ENCODE assay signal across 1 cellular context in genomic region chr17:48970865-48971687, GRCh38.
TF ChIP-seq lines count a peak whose summit lies in the region.

No MANE protein-coding gene starts in this region.

TF ChIP-seq in HepG2, 621 proteins besides CTCF, POLR2A, EP300 and RAD21 (continued from another document and continues in another):
- TF ChIP-seq, protein P1, sequence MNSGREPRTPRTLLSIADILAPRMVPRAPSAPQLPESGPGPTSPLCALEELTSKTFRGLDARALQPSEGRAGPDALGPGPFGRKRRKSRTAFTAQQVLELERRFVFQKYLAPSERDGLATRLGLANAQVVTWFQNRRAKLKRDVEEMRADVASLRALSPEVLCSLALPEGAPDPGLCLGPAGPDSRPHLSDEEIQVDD (CRISPR knock-in tag; IDR thresholded peaks at IDR 0.05; ENCODE audit: borderline replicate concordance), result no peak
- TF ChIP-seq GABPA (IDR thresholded peaks at IDR 0.05; ENCODE audit: low read depth, low read length), result no peak
- TF ChIP-seq GABPA (CRISPR knock-in tag; IDR thresholded peaks at IDR 0.05; ENCODE audit: low read depth), result peak; percentile 63; the same call in 1 of the 2 replicates
- no peak for TF ChIP-seq ZNF891 (CRISPR knock-in tag; IDR thresholded peaks at IDR 0.05)
- TF ChIP-seq, protein P2, sequence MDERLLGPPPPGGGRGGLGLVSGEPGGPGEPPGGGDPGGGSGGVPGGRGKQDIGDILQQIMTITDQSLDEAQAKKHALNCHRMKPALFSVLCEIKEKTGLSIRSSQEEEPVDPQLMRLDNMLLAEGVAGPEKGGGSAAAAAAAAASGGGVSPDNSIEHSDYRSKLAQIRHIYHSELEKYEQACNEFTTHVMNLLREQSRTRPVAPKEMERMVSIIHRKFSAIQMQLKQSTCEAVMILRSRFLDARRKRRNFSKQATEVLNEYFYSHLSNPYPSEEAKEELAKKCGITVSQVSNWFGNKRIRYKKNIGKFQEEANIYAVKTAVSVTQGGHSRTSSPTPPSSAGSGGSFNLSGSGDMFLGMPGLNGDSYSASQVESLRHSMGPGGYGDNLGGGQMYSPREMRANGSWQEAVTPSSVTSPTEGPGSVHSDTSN (CRISPR knock-in tag; IDR thresholded peaks at IDR 0.05), result no peak
- no peak for TF ChIP-seq ZNF234 (CRISPR knock-in tag; conservative IDR thresholded peaks at IDR 0.05)
- no peak for TF ChIP-seq HOXA5 (CRISPR knock-in tag; IDR thresholded peaks at IDR 0.05)
- no peak; the same call in 1 of the 2 replicates for TF ChIP-seq MZF1 (CRISPR knock-in tag; IDR thresholded peaks at IDR 0.05; ENCODE audit: borderline replicate concordance)
- TF ChIP-seq CREM (IDR thresholded peaks at IDR 0.05), result peak; percentile 79; the same call in 1 of the 2 replicates
- no peak for TF ChIP-seq CREM (CRISPR knock-in tag; IDR thresholded peaks at IDR 0.05)
- peak; percentile 56; the same call in 1 of the 2 replicates for TF ChIP-seq CCDC6 (CRISPR knock-in tag; IDR thresholded peaks at IDR 0.05)
- TF ChIP-seq ZNF235 (CRISPR knock-in tag; IDR thresholded peaks at IDR 0.05; ENCODE audit: borderline replicate concordance), result no peak
- no peak for TF ChIP-seq ZNF547 (CRISPR knock-in tag; IDR thresholded peaks at IDR 0.05)
- no peak for TF ChIP-seq ZNF773 (CRISPR knock-in tag; IDR thresholded peaks at IDR 0.05; ENCODE audit: borderline replicate concordance)
- no peak for TF ChIP-seq ZNF30 (CRISPR knock-in tag; IDR thresholded peaks at IDR 0.05)
- TF ChIP-seq PRDM10 (CRISPR knock-in tag; IDR thresholded peaks at IDR 0.05; ENCODE audit: low read depth), result peak; percentile 57; the same call in 1 of the 2 replicates
- TF ChIP-seq NONO (IDR thresholded peaks at IDR 0.05), result no peak
- peak; percentile 92 for TF ChIP-seq NONO (CRISPR knock-in tag; conservative IDR thresholded peaks at IDR 0.05)
- TF ChIP-seq TAF1 (CRISPR knock-in tag; IDR thresholded peaks at IDR 0.05), result peak; percentile 53; the same call in 1 of the 2 replicates
- peak; percentile 79 for TF ChIP-seq KDM1A (CRISPR knock-in tag; IDR thresholded peaks at IDR 0.05)
- TF ChIP-seq ZNF646 (CRISPR knock-in tag; IDR thresholded peaks at IDR 0.05), result 0 out of 2 replicates have a peak, but pooled peaks have one; percentile 29
- TF ChIP-seq, protein P3, sequence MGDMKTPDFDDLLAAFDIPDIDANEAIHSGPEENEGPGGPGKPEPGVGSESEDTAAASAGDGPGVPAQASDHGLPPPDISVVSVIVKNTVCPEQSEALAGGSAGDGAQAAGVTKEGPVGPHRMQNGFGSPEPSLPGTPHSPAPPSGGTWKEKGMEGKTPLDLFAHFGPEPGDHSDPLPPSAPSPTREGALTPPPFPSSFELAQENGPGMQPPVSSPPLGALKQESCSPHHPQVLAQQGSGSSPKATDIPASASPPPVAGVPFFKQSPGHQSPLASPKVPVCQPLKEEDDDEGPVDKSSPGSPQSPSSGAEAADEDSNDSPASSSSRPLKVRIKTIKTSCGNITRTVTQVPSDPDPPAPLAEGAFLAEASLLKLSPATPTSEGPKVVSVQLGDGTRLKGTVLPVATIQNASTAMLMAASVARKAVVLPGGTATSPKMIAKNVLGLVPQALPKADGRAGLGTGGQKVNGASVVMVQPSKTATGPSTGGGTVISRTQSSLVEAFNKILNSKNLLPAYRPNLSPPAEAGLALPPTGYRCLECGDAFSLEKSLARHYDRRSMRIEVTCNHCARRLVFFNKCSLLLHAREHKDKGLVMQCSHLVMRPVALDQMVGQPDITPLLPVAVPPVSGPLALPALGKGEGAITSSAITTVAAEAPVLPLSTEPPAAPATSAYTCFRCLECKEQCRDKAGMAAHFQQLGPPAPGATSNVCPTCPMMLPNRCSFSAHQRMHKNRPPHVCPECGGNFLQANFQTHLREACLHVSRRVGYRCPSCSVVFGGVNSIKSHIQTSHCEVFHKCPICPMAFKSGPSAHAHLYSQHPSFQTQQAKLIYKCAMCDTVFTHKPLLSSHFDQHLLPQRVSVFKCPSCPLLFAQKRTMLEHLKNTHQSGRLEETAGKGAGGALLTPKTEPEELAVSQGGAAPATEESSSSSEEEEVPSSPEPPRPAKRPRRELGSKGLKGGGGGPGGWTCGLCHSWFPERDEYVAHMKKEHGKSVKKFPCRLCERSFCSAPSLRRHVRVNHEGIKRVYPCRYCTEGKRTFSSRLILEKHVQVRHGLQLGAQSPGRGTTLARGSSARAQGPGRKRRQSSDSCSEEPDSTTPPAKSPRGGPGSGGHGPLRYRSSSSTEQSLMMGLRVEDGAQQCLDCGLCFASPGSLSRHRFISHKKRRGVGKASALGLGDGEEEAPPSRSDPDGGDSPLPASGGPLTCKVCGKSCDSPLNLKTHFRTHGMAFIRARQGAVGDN (CRISPR knock-in tag; IDR thresholded peaks at IDR 0.05), result peak; percentile 85
- 0 out of 2 replicates have a peak, but pooled peaks have one; percentile 72 for TF ChIP-seq ARID2 (CRISPR knock-in tag; IDR thresholded peaks at IDR 0.05; ENCODE audit: borderline replicate concordance)
- TF ChIP-seq CBFB (CRISPR knock-in tag; IDR thresholded peaks at IDR 0.05), result no peak
- no peak for TF ChIP-seq FOXA1 (IDR thresholded peaks at IDR 0.05)
- TF ChIP-seq FOXA1 (CRISPR knock-in tag; IDR thresholded peaks at IDR 0.05), result peak; percentile 86
- no peak for TF ChIP-seq GMEB2 (CRISPR knock-in tag; IDR thresholded peaks at IDR 0.05; ENCODE audit: low read depth)
- TF ChIP-seq ZNF367 (CRISPR knock-in tag; IDR thresholded peaks at IDR 0.05; ENCODE audit: borderline replicate concordance), result no peak
- peak; percentile 62; the same call in 1 of the 2 replicates for TF ChIP-seq JUN (CRISPR knock-in tag; IDR thresholded peaks at IDR 0.05)
- TF ChIP-seq, protein P4, sequence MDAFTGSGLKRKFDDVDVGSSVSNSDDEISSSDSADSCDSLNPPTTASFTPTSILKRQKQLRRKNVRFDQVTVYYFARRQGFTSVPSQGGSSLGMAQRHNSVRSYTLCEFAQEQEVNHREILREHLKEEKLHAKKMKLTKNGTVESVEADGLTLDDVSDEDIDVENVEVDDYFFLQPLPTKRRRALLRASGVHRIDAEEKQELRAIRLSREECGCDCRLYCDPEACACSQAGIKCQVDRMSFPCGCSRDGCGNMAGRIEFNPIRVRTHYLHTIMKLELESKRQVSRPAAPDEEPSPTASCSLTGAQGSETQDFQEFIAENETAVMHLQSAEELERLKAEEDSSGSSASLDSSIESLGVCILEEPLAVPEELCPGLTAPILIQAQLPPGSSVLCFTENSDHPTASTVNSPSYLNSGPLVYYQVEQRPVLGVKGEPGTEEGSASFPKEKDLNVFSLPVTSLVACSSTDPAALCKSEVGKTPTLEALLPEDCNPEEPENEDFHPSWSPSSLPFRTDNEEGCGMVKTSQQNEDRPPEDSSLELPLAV (CRISPR knock-in tag; conservative IDR thresholded peaks at IDR 0.05; ENCODE audit: low read depth), result no peak
- no peak for TF ChIP-seq GPBP1L1 (CRISPR knock-in tag; IDR thresholded peaks at IDR 0.05)
- TF ChIP-seq TRIM22 (IDR thresholded peaks at IDR 0.05), result no peak
- peak; percentile 55; the same call in 1 of the 2 replicates for TF ChIP-seq ZNF350 (CRISPR knock-in tag; IDR thresholded peaks at IDR 0.05; ENCODE audit: borderline replicate concordance, low read depth)
- TF ChIP-seq ZBTB7A (CRISPR knock-in tag; IDR thresholded peaks at IDR 0.05), result peak; percentile 66; the same call in 1 of the 2 replicates
